10 cellular contexts compared by ENCODE assay signal in the genomic region with DNA sequence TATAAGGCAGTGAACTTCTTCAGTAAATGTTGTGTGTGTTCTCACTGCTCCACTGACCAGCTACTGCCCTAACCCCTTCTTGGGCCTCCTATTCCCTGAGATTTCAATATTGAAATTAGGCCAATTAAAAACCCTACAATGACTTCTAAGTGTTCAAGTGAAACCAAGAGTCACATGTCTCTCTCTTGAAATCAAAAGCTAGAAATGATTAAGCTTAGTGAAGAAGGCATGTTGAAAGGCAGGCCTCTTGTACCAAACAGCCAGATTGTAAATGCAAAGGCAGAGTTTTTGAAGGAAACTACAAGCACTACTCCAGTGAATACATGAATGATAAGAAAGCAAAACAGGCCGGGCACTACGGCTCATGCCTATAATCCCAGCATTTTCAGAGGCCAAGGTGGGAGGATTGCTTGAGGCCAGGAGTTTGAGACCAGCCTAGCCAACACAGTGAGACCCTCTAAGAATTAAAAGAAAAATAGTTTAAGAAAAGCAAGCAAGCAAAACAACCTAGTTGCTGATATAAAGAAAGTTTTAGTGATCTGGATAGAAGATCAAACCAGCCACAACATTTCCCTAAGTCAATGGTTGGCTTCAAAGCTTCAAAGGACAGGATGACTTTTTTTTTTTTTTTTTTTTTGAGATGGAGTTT. TPM values are rescaled to one million over a fixed set of nuclear protein-coding genes. Genes with fewer than 3 reads are reported as not detected.
A peak's percentile ranks its signal among the peaks of the same experiment; 100 is the strongest.
DNase-seq lines count a peak whose midpoint lies in the region; ATAC-seq, FAIRE-seq and TF ChIP-seq lines count a peak whose summit lies in the region.
"Had no signal": no experiment of that assay in that cellular context is flagged by ENCODE, and none has a peak within 500 bp of the region (broad histone marks: within the 10 kb centered on the region; RNA-seq: fewer than 3 reads in every experiment).

No MANE protein-coding gene starts in this region.

- no peak for TF ChIP-seq CTCF in pancreas (IDR thresholded peaks at IDR 0.05)

- H3K27me3 ChIP-seq in pancreas, result no peaks in the 10 kb centered on the region

- H3K4me1 ChIP-seq in pancreas, result no peaks in the 10 kb centered on the region

- no peaks in the 10 kb centered on the region for H3K9me3 ChIP-seq in pancreas

- 93 to 96% methylated on average over 2 of the region's 2 CpGs for WGBS in pancreas, 2 donors

- peak; percentile 82 for ATAC-seq in GM18867 (IDR thresholded peaks at IDR 0.05; ENCODE audit: unreplicated experiment)
- ATAC-seq in GM21526 (IDR thresholded peaks at IDR 0.05; ENCODE audit: low FRiP score, unreplicated experiment), result peak; percentile 60
- peak; percentile 70 for ATAC-seq in HG03378 (IDR thresholded peaks at IDR 0.05; ENCODE audit: unreplicated experiment)
- no peak for ATAC-seq in pancreas

- no peaks in the 10 kb centered on the region for H3K36me3 ChIP-seq in pancreas

- no peak for FAIRE-seq in pancreas (lab: Jason Lieb, UNC)

- DNase-seq in left kidney (ENCODE audit: low read depth, low spot score) (peak; percentile 11), DMS53 (lab: John Stamatoyannopoulos, UW) (no peak), NCI-H82 treated with DMSO at 0.1 percent for 48 hours (lab: John Stamatoyannopoulos, UW; ENCODE audit: unreplicated experiment) (no peak), pancreas (no peak)
- DNase-seq: hippocampal formation, occipital lobe had no signal

- no peak overlapping the region for H3K27ac ChIP-seq in pancreas
- H3K27ac ChIP-seq: coronary artery had no signal

- H3K4me3 ChIP-seq in pancreas, result no peak overlapping the region
- H3K4me3 ChIP-seq: coronary artery had no signal

- intact Hi-C loops in pancreas (cut with DNase I), result no loop called here

RNA-seq across cellular contexts. Expression of a gene that starts 22.3 kb away (rescaled TPM):
- total RNA-seq in pancreas, result 10 to 100 TPM; 15.5 to 21.7 (median 16.8) TPM
- 1 to 10 TPM; 5.2 to 6.0 TPM for polyA plus RNA-seq in pancreas

Comparison
In these comparisons a context has a peak if more than half of its experiments do, and no peak if none do; other contexts are left out.
1. ATAC-seq: peak in GM18867 (single experiment), GM21526 (single experiment) and HG03378 (single experiment); none in pancreas (0 of 4).